In the genomic region with DNA sequence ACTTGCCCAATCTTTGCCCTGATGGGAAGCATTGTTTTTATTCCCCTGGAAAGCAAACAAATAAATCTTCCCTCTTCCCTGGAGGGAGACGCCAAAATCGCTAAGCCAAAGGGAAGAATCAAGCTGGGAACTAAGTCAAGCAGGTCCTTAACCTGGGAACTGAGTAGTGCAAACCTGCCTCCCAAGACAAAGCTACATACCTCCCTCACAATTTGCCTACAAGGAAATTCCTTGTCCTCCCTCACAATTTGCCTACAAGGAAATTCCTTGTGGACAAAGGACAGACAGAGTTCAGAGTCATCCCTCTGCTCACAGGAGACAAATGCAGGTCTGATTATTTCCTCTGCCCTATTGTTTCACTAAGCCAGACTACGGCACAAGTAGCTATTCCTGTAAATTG, we compare ENCODE assay signal across 24 cellular contexts. TPM values are rescaled to one million over a fixed set of nuclear protein-coding genes. Genes with fewer than 3 reads are reported as not detected.
A peak's percentile ranks its signal among the peaks of the same experiment; 100 is the strongest.
DNase-seq lines count a peak whose midpoint lies in the region; ATAC-seq and TF ChIP-seq lines count a peak whose summit lies in the region.
"Had no signal": no experiment of that assay in that cellular context is flagged by ENCODE, and none has a peak within 500 bp of the region (broad histone marks: within the 10 kb centered on the region; RNA-seq: fewer than 3 reads in every experiment).

No MANE protein-coding gene starts in this region.

- 53% methylated on average over 3 of the region's 3 CpGs for WGBS in prostate gland

- no peaks in the 10 kb centered on the region for H3K9me3 ChIP-seq in PC-9 (ENCODE audit: insufficient read depth, low read depth)
- no peaks in the 10 kb centered on the region for H3K9me3 ChIP-seq in prostate gland
- H3K9me3 ChIP-seq: BLaER1 treated with 17β-estradiol and CSF1 and Interleukin-3, amounts not matched to agents 10 nM and 100 nM; upper lobe of right lung had no signal

- no peaks in the 10 kb centered on the region for H3K27me3 ChIP-seq in PC-9 (ENCODE audit: insufficient read depth, low read depth)
- H3K27me3 ChIP-seq in prostate gland (replicated peaks; ENCODE audit: insufficient read depth), result no peaks in the 10 kb centered on the region
- H3K27me3 ChIP-seq: BLaER1 treated with 17β-estradiol and CSF1 and Interleukin-3, amounts not matched to agents 10 nM and 100 nM; upper lobe of right lung had no signal

- no peak for TF ChIP-seq POLR2A in prostate gland (IDR thresholded peaks at IDR 0.05)

- H3F3A ChIP-seq in PC-9 (ENCODE audit: insufficient read depth, low read depth), result peaks cover 10% of the 10 kb centered on the region; the same call in 1 of the 2 replicates

- H2AFZ ChIP-seq in PC-9, result no peak overlapping the region
- H2AFZ ChIP-seq: parathyroid adenoma had no signal

- H4K20me1 ChIP-seq in PC-9 (ENCODE audit: insufficient read depth), result no peaks in the 10 kb centered on the region
- H4K20me1 ChIP-seq: BLaER1 treated with 17β-estradiol and CSF1 and Interleukin-3, amounts not matched to agents 10 nM and 100 nM had no signal

- DNase-seq in ELF-1 (ENCODE audit: low read depth, low spot score) (peak; percentile 67), PC-9 (no peak), left kidney (ENCODE audit: low read depth, low spot score) (peak; percentile 51), prostate gland (ENCODE audit: low spot score) (no peak), HCEC 1CT (no peak)
- no peak for DNase-seq in stimulated activated CD4-positive, alpha-beta T cell treated with anti-CD3 and anti-CD28 coated beads, Interleukin-4, amount 100 ng/mL, for 1 hour
- DNase-seq: activated B cell treated with CpG ODN at 0.5 μM for 24 hours; activated CD4-positive, alpha-beta T cell treated with anti-CD3 and anti-CD28 coated beads, Interleukin-2, amount 50 U/mL, for 4 hours; activated naive CD8-positive, alpha-beta T cell treated with anti-CD3 and anti-CD28 coated beads for 36 hours; cerebellar nuclear complex; COR-L47; DMS79 treated with DMSO at 0.1 percent for 48 hours; head of caudate nucleus; naive thymus-derived CD8-positive, alpha-beta T cell; NCI-H1105 treated with DMSO at 0.1 percent for 48 hours; NCI-H2029; NCI-H446; NCI-H82; upper lobe of right lung had no signal

- H3K36me3 ChIP-seq in PC-9 (ENCODE audit: low read depth), result no peaks in the 10 kb centered on the region
- no peaks in the 10 kb centered on the region for H3K36me3 ChIP-seq in prostate gland
- H3K36me3 ChIP-seq: BLaER1 treated with 17β-estradiol and CSF1 and Interleukin-3, amounts not matched to agents 10 nM and 100 nM; upper lobe of right lung had no signal

- H3K4me2 ChIP-seq in PC-9, result 0 out of 2 replicates have a peak overlapping the region, but pooled peaks have one; percentile 5

- H3K27ac ChIP-seq in PC-9 (no peak overlapping the region), prostate gland (peak overlapping the region; percentile 15 to 62)
- H3K27ac ChIP-seq: BLaER1 treated with 17β-estradiol and CSF1 and Interleukin-3, amounts not matched to agents 10 nM and 100 nM; epithelial cell of prostate; parathyroid adenoma; upper lobe of right lung had no signal

- ATAC-seq in GM21447 (IDR thresholded peaks at IDR 0.05; ENCODE audit: unreplicated experiment), result no peak
- ATAC-seq: naive thymus-derived CD8-positive, alpha-beta T cell; upper lobe of right lung had no signal

- POLR2A ChIA-PET in PC-9 (lab: Charles Lee; ENCODE audit: unreplicated experiment), result interaction anchor here (0.5 to 0.7 kb wide), 4 partner anchors 39 to 726 kb away, joined by 3 to 13 read pairs (median 4); no protein-coding TSS in a partner anchor

- intact Hi-C loops in PC-9 (cut with micrococcal nuclease; ENCODE audit: unreplicated experiment), result loop anchor here (5.0 kb wide), 1 partner anchor 41 kb away; no protein-coding TSS in a partner anchor
- intact Hi-C loops in prostate gland (cut with DNase I), result no loop called here

- CTCF ChIA-PET in PC-9 (lab: Charles Lee), result interaction anchor here (1.4 kb wide), 1 partner anchor 11 kb away, joined by 4 read pairs; no protein-coding TSS in a partner anchor

- no TSS peak for BruUV-seq in PC-9 (replicated peaks; lab: Mats Ljungman, UMichigan)

- no peak overlapping the region for H3K4me3 ChIP-seq in PC-9
- H3K4me3 ChIP-seq in prostate gland, result no peak overlapping the region
- H3K4me3 ChIP-seq: BLaER1 treated with 17β-estradiol and CSF1 and Interleukin-3, amounts not matched to agents 10 nM and 100 nM; upper lobe of right lung had no signal

- no peak for TF ChIP-seq CTCF in PC-9 (conservative IDR thresholded peaks at IDR 0.05)
- no peak for TF ChIP-seq CTCF in prostate gland (IDR thresholded peaks at IDR 0.05)

- no peaks in the 10 kb centered on the region for H3K9me2 ChIP-seq in PC-9 (ENCODE audit: insufficient read depth)

- no peaks in the 10 kb centered on the region for H3K79me2 ChIP-seq in PC-9 (ENCODE audit: low read depth)
- H3K79me2 ChIP-seq: parathyroid adenoma had no signal

- H3K4me1 ChIP-seq in PC-9 (replicated peaks; ENCODE audit: insufficient read depth), result peaks cover 17% of the 10 kb centered on the region
- H3K4me1 ChIP-seq in prostate gland (replicated peaks), result no peaks in the 10 kb centered on the region
- H3K4me1 ChIP-seq: parathyroid adenoma, upper lobe of right lung had no signal

RNA-seq across cellular contexts. Expression of gene SPOCK2, which starts 50.5 kb away (rescaled TPM):
- total RNA-seq in PC-9 (2021) (4.2 and 5.3 TPM in 2 replicates), prostate gland (100 to 1,000 TPM in 1 of 2 donors, 1 to 10 TPM in 1; 5.1 to 163 TPM)
- total RNA-seq: M059J had no signal

Comparison
In these comparisons a context has a peak if more than half of its experiments do, and no peak if none do; other contexts are left out.
1. DNase-seq: peak in ELF-1 (single experiment) and left kidney (single experiment); none in PC-9 (0 of 2), prostate gland (single experiment), HCEC 1CT (single experiment) and stimulated activated CD4-positive, alpha-beta T cell treated with anti-CD3 and anti-CD28 coated beads, Interleukin-4, amount 100 ng/mL, for 1 hour (single experiment).